16 cellular contexts compared by ENCODE assay signal in genomic region chr10:5876181-5876768, GRCh38. TPM values are rescaled to one million over a fixed set of nuclear protein-coding genes. Genes with fewer than 3 reads are reported as not detected.
DNase-seq lines count a peak whose midpoint lies in the region; ATAC-seq, FAIRE-seq and TF ChIP-seq lines count a peak whose summit lies in the region.
"Had no signal": no experiment of that assay in that cellular context is flagged by ENCODE, and none has a peak within 500 bp of the region (broad histone marks: within the 10 kb centered on the region; RNA-seq: fewer than 3 reads in every experiment).

No MANE protein-coding gene starts in this region.

- H4K20me1 ChIP-seq in K562 (replicated peaks; ENCODE audit: control insufficient read depth, insufficient read depth, low read length), result no peaks in the 10 kb centered on the region
- H4K20me1 ChIP-seq in neural progenitor cell (ENCODE audit: low read depth), result no peaks in the 10 kb centered on the region
- H4K20me1 ChIP-seq in MM.1S (ENCODE audit: insufficient read depth, low read length), result no peaks in the 10 kb centered on the region

- H3K36me3 Mint-ChIP-seq in neural progenitor cell, result peaks cover 18% of the 10 kb centered on the region

- intact Hi-C loops in left cardiac atrium (cut with DNase I) (loop anchor here in 1 of 2 donors (10.0 kb wide), 2 partner anchors 251 to 431 kb away; no protein-coding TSS in a partner anchor), K562 (cut with micrococcal nuclease) (no loop called here)

- no peak overlapping the region for H3K27ac Mint-ChIP-seq in neural progenitor cell
- H3K27ac Mint-ChIP-seq: activated CD8-positive, alpha-beta memory T cell treated with anti-CD3 and anti-CD28 coated beads, Interleukin-2, amount 10 ng/mL, durations not matched to agents 7 days and 5 days had no signal

- H3F3A ChIP-seq in neural progenitor cell (ENCODE audit: low read depth) (peaks cover 5% of the 10 kb centered on the region), MM.1S (ENCODE audit: insufficient read depth, low read length) (no peaks in the 10 kb centered on the region; the same call in 1 of the 2 replicates)

- in situ Hi-C loops in K562 (cut with MboI), result no loop called here

- FAIRE-seq in K562 (lab: Jason Lieb, UNC), result no peak
- FAIRE-seq: A549, G401.6 had no signal

- no peaks in the 10 kb centered on the region for H3K9me3 Mint-ChIP-seq in neural progenitor cell

- TF ChIP-seq CTCF in cardiac muscle cell (IDR thresholded peaks at IDR 0.05; ENCODE audit: low read depth, low read length) (no peak), K562 (IDR thresholded peaks at IDR 0.05 in 2 of 3, conservative IDR thresholded peaks at IDR 0.05 in 1 of 3; ENCODE audit: insufficient read depth in 2 of 3, low read depth in 1 of 3, low read length in 3 of 3) (no peak), neural progenitor cell (IDR thresholded peaks at IDR 0.05) (no peak), MM.1S (IDR thresholded peaks at IDR 0.05; ENCODE audit: low read length) (no peak)

- H3K14ac ChIP-seq in mesenchymal stem cell (ENCODE audit: low read length in 2 of 2), result no peak overlapping the region

- H3K27ac ChIP-seq in cardiac muscle cell, result peak overlapping the region; percentile 25
- H3K27ac ChIP-seq in K562 (ENCODE audit: extremely low read depth, low read depth, low read length), result no peak overlapping the region
- H3K27ac ChIP-seq in mesenchymal stem cell (ENCODE audit: low read length, poor library complexity, severe bottlenecking), result no peak overlapping the region
- no peak overlapping the region for H3K27ac ChIP-seq in neural progenitor cell
- no peak overlapping the region for H3K27ac ChIP-seq in MM.1S (ENCODE audit: low read length)
- H3K27ac ChIP-seq: A549 had no signal

- no peak overlapping the region for H2AK5ac ChIP-seq in mesenchymal stem cell (ENCODE audit: low read length, severe bottlenecking)

- H4K91ac ChIP-seq in mesenchymal stem cell (ENCODE audit: low read length), result no peak overlapping the region

- H3K23ac ChIP-seq in mesenchymal stem cell (ENCODE audit: low read length in 2 of 2), result no peak overlapping the region

- POLR2A ChIA-PET in K562 (lab: Yijun Ruan, JAX), result no interaction called here

- no peak overlapping the region for H2BK15ac ChIP-seq in mesenchymal stem cell (ENCODE audit: low read depth, poor library complexity, severe bottlenecking)

- H2AFZ ChIP-seq in K562 (ENCODE audit: low read depth, low read length) (no peak overlapping the region), mesenchymal stem cell (ENCODE audit: low read depth, low read length) (no peak overlapping the region), neural progenitor cell (replicated peaks) (no peak overlapping the region), MM.1S (ENCODE audit: low read length) (no peak overlapping the region)

- H3K9me1 ChIP-seq in K562 (ENCODE audit: control insufficient read depth, insufficient read depth, low read length), result no peaks in the 10 kb centered on the region

- 74% methylated on average over 14 of the region's 14 CpGs for WGBS in K562 (ENCODE audit: insufficient coverage, low coverage, missing lambda C conversion rate)
- WGBS in mesenchymal stem cell, result 84% methylated on average over 14 of the region's 14 CpGs

- H3K27me3 ChIP-seq in cardiac muscle cell (no peaks in the 10 kb centered on the region), K562 (ENCODE audit: control insufficient read depth in 2 of 2, insufficient read depth in 2 of 2, low read length in 2 of 2) (no peaks in the 10 kb centered on the region), mesenchymal stem cell (ENCODE audit: control insufficient read depth in 1 of 2, insufficient read depth in 1 of 2, low read length in 2 of 2) (no peaks in the 10 kb centered on the region), neural progenitor cell (no peaks in the 10 kb centered on the region), MM.1S (replicated peaks; ENCODE audit: insufficient read depth, low read length) (no peaks in the 10 kb centered on the region)

- no peak overlapping the region for H2BK12ac ChIP-seq in mesenchymal stem cell (ENCODE audit: low read length in 2 of 2)

- peaks cover 36% of the 10 kb centered on the region for H3K36me3 ChIP-seq in cardiac muscle cell
- peaks cover 39% of the 10 kb centered on the region for H3K36me3 ChIP-seq in K562 (ENCODE audit: control insufficient read depth, insufficient read depth, low read length)
- H3K36me3 ChIP-seq in mesenchymal stem cell (ENCODE audit: control insufficient read depth in 1 of 2, insufficient read depth in 2 of 2, low read depth in 1 of 2, low read length in 2 of 2), result peaks cover 19 to 47% of the 10 kb centered on the region in 2 experiments
- H3K36me3 ChIP-seq in neural progenitor cell, result peaks cover 4% of the 10 kb centered on the region
- H3K36me3 ChIP-seq in MM.1S (replicated peaks; ENCODE audit: insufficient read depth, low read length), result no peaks in the 10 kb centered on the region; the same call in 1 of the 2 replicates

- H3K4me3 ChIP-seq in cardiac muscle cell, result no peak overlapping the region
- no peak overlapping the region for H3K4me3 ChIP-seq in K562
- H3K4me3 ChIP-seq in mesenchymal stem cell (ENCODE audit: insufficient read depth in 1 of 2, low read depth in 1 of 2, low read length in 2 of 2), result peak overlapping the region in 1 of 2 experiments; percentile 67
- no peak overlapping the region for H3K4me3 ChIP-seq in neural progenitor cell
- no peak overlapping the region for H3K4me3 ChIP-seq in MM.1S (ENCODE audit: low read length)
- H3K4me3 ChIP-seq: A549 had no signal

- TF ChIP-seq RAD21 in K562 (CRISPR knock-in tag; conservative IDR thresholded peaks at IDR 0.05 in 1 of 2, IDR thresholded peaks at IDR 0.05 in 1 of 2), result no peak

- H2BK5ac ChIP-seq in mesenchymal stem cell (ENCODE audit: low read depth, low read length, poor library complexity, severe bottlenecking), result no peak overlapping the region

- DNase-seq in cardiac muscle cell (ENCODE audit: low read depth in 1 of 2, low spot score in 1 of 2) (peak in 1 of 2 donors; percentile 81), left cardiac atrium (no peak), K562 (ENCODE audit: extremely low read depth in 1 of 4, low spot score in 3 of 4) (no peak), mesenchymal stem cell (no peak), kidney glomerular epithelial cell (lab: John Stamatoyannopoulos, UW) (no peak), neural progenitor cell (ENCODE audit: low spot score) (no peak), MM.1S (no peak)
- DNase-seq: activated CD8-positive, alpha-beta memory T cell treated with anti-CD3 and anti-CD28 coated beads, Interleukin-2, amount 10 ng/mL, durations not matched to agents 7 days and 5 days; activated naive CD4-positive, alpha-beta T cell treated with anti-CD3 and anti-CD28 coated beads, Interleukin-2, amount 50 U/mL, for 16 hours; effector CD4-positive, alpha-beta T cell; retina; RPMI8226; T1000 had no signal

- TF ChIP-seq EP300 in K562 (IDR thresholded peaks at IDR 0.05; ENCODE audit: low read length), result no peak

- H3K18ac ChIP-seq in mesenchymal stem cell (ENCODE audit: low read depth in 1 of 2, low read length in 2 of 2), result no peak overlapping the region

- H3K9me2 ChIP-seq in MM.1S (replicated peaks; ENCODE audit: insufficient read depth, low read length), result no peaks in the 10 kb centered on the region

- no peak overlapping the region for H3K4me3 Mint-ChIP-seq in neural progenitor cell
- H3K4me3 Mint-ChIP-seq: activated CD8-positive, alpha-beta memory T cell treated with anti-CD3 and anti-CD28 coated beads, Interleukin-2, amount 10 ng/mL, durations not matched to agents 7 days and 5 days had no signal

- H3K9ac ChIP-seq in K562 (ENCODE audit: insufficient read depth in 1 of 2, low read depth in 2 of 2, low read length in 2 of 2), result no peak overlapping the region
- H3K9ac ChIP-seq in mesenchymal stem cell (ENCODE audit: low read length), result peak overlapping the region; percentile 74
- H3K9ac ChIP-seq in neural progenitor cell, result no peak overlapping the region
- H3K9ac ChIP-seq in MM.1S (ENCODE audit: low read length), result no peak overlapping the region

- no peak overlapping the region for H2BK120ac ChIP-seq in mesenchymal stem cell (ENCODE audit: low read depth, low read length)

- peaks cover 2% of the 10 kb centered on the region for H3K27me3 Mint-ChIP-seq in neural progenitor cell (ENCODE audit: insufficient read depth, low read depth)
- H3K27me3 Mint-ChIP-seq: activated CD8-positive, alpha-beta memory T cell treated with anti-CD3 and anti-CD28 coated beads, Interleukin-2, amount 10 ng/mL, durations not matched to agents 7 days and 5 days had no signal

- H3K4ac ChIP-seq in mesenchymal stem cell (ENCODE audit: low read depth in 1 of 2, low read length in 2 of 2), result no peak overlapping the region

- H4K8ac ChIP-seq in mesenchymal stem cell (ENCODE audit: low read length), result no peak overlapping the region

- ATAC-seq in left cardiac atrium (no peak), K562 (no peak), GM21737 (IDR thresholded peaks at IDR 0.05; ENCODE audit: unreplicated experiment) (no peak)
- ATAC-seq: A549; activated CD8-positive, alpha-beta memory T cell treated with anti-CD3 and anti-CD28 coated beads, Interleukin-2, amount 10 ng/mL, durations not matched to agents 7 days and 5 days had no signal

- BruUV-seq in K562 (replicated peaks; lab: Mats Ljungman, UMichigan), result no TSS peak

- CTCF ChIA-PET in K562 (lab: Yijun Ruan, JAX; ENCODE audit: low intra/inter-chr PET ratio), result no interaction called here

- no peak overlapping the region for H3K4me2 ChIP-seq in K562 (ENCODE audit: insufficient read depth, low read length)
- no peak overlapping the region for H3K4me2 ChIP-seq in mesenchymal stem cell (ENCODE audit: low read length, poor library complexity, severe bottlenecking)
- H3K4me2 ChIP-seq in neural progenitor cell, result no peak overlapping the region
- H3K4me2 ChIP-seq in MM.1S (ENCODE audit: low read depth, low read length), result no peak overlapping the region
- H3K4me2 ChIP-seq: A549 had no signal

- H3K79me2 ChIP-seq in K562 (ENCODE audit: control insufficient read depth, insufficient read depth, low read length) (no peaks in the 10 kb centered on the region), neural progenitor cell (ENCODE audit: low read depth) (no peaks in the 10 kb centered on the region), MM.1S (ENCODE audit: low read length) (no peaks in the 10 kb centered on the region)

- no peaks in the 10 kb centered on the region for H3K79me1 ChIP-seq in mesenchymal stem cell (replicated peaks; ENCODE audit: low read length, poor library complexity, severe bottlenecking)

- no peak for TF ChIP-seq POLR2A in K562 (conservative IDR thresholded peaks at IDR 0.05)

- no peaks in the 10 kb centered on the region for H3K4me1 Mint-ChIP-seq in neural progenitor cell

- H3K4me1 ChIP-seq in cardiac muscle cell (ENCODE audit: low read depth) (peaks cover 8% of the 10 kb centered on the region), K562 (replicated peaks in 1 of 2; ENCODE audit: control insufficient read depth in 2 of 2, insufficient read depth in 2 of 2, low read length in 2 of 2) (no peaks in the 10 kb centered on the region; a peak in 1 of 5 replicates), mesenchymal stem cell (ENCODE audit: control insufficient read depth, insufficient read depth, low read depth, low read length) (peaks cover 2% of the 10 kb centered on the region), neural progenitor cell (no peaks in the 10 kb centered on the region), MM.1S (ENCODE audit: low read length) (no peaks in the 10 kb centered on the region)
- H3K4me1 ChIP-seq: A549 had no signal

- H3K9me3 ChIP-seq in cardiac muscle cell (ENCODE audit: low read depth) (no peaks in the 10 kb centered on the region), K562 (replicated peaks; ENCODE audit: control insufficient read depth, insufficient read depth, low read depth, low read length) (no peaks in the 10 kb centered on the region), mesenchymal stem cell (ENCODE audit: control insufficient read depth, low read length) (no peaks in the 10 kb centered on the region), neural progenitor cell (ENCODE audit: low read depth) (no peaks in the 10 kb centered on the region), MM.1S (replicated peaks; ENCODE audit: insufficient read depth, low read length) (no peaks in the 10 kb centered on the region)
- H3K9me3 ChIP-seq: A549 had no signal

RNA-seq across cellular contexts. Expression of gene ANKRD16, which starts 13.4 kb away (rescaled TPM):
- total RNA-seq in cardiac muscle cell (22.4 and 32.3 TPM in 2 replicates), left cardiac atrium (1 to 10 TPM; 2.8 to 4.2 TPM), K562 (2014; rRNA removed) (14.6 and 17.8 TPM in 2 replicates), K562 (2014; rRNA removed; fragmentation: Illumina TruSeq; extraction: Trizol) (4.1 and 4.2 TPM in 2 replicates), K562 (2015; rRNA removed; fragmentation: Illumina TruSeq; extraction: Trizol) (9.0 and 9.5 TPM in 2 replicates), K562 (2021) (13.9 and 14.2 TPM in 2 replicates), neural progenitor cell (ENCODE audit: low replicate concordance) (5.9 and 18.1 TPM in 2 replicates)
- polyA plus RNA-seq in cardiac muscle cell (29.0 and 33.8 TPM in 2 replicates), K562 (2011; rRNA removed) (16.0 and 21.9 TPM in 2 replicates), K562 (2014; fragmentation: Illumina TruSeq; extraction: Trizol) (8.6 and 8.9 TPM in 2 replicates), K562 (2014; fragmentation: Nextera tagmentation; extraction: Ambion mirVana) (1 to 10 TPM; 1.5 to 2.2 TPM), K562 (2014; rRNA removed) (10.4 and 11.6 TPM in 2 replicates)
- 39.2 and 65.1 TPM in 2 replicates for total RNA-seq in K562 (2011; cell fraction: chromatin; rRNA removed; ENCODE audit: low replicate concordance)
- total RNA-seq in K562 (2011; cell fraction: nucleolus; rRNA removed), result 44.0 and 45.9 TPM in 2 replicates
- 34.3 and 35.3 TPM in 2 replicates for total RNA-seq in K562 (2011; cell fraction: nucleoplasm; rRNA removed)
- polyA plus RNA-seq in K562 (2011; cell fraction: cytosol; rRNA removed), result 19.2 and 19.7 TPM in 2 replicates
- polyA plus RNA-seq in K562 (2011; cell fraction: nucleus; rRNA removed), result 62.2 and 65.6 TPM in 2 replicates
- polyA plus RNA-seq in K562 (2012), result 9.1 and 10.1 TPM in 2 replicates
- 13.3 and 18.5 TPM in 2 replicates for polyA minus RNA-seq in K562 (2011; rRNA and poly(A)+ RNA removed)
- 6.7 and 11.4 TPM in 2 replicates for polyA minus RNA-seq in K562 (2011; cell fraction: cytosol; rRNA and poly(A)+ RNA removed)
- polyA minus RNA-seq in K562 (2011; cell fraction: nucleus; rRNA and poly(A)+ RNA removed), result 19.4 and 22.5 TPM in 2 replicates
- polyA plus RNA-seq in mesenchymal stem cell (2013, experiment 1 of 2), result 2.3 TPM
- 2.3 TPM for polyA plus RNA-seq in mesenchymal stem cell (2013, experiment 2 of 2)

RNA-seq across cellular contexts. Expression of gene FBH1, which starts 13.8 kb away (rescaled TPM):
- total RNA-seq in cardiac muscle cell (168 and 196 TPM in 2 replicates), left cardiac atrium (10 to 100 TPM; 67.4 to 85.1 TPM), K562 (2014; rRNA removed) (80.6 and 87.9 TPM in 2 replicates), K562 (2014; rRNA removed; fragmentation: Illumina TruSeq; extraction: Trizol) (77.7 and 77.8 TPM in 2 replicates), K562 (2015; rRNA removed; fragmentation: Illumina TruSeq; extraction: Trizol) (107 and 108 TPM in 2 replicates), K562 (2021) (93.5 and 95.1 TPM in 2 replicates), neural progenitor cell (ENCODE audit: low replicate concordance) (37.7 and 59.6 TPM in 2 replicates)
- polyA plus RNA-seq in cardiac muscle cell (185 and 213 TPM in 2 replicates), K562 (2011; rRNA removed) (85.6 and 89.2 TPM in 2 replicates), K562 (2014; fragmentation: Illumina TruSeq; extraction: Trizol) (66.3 and 70.1 TPM in 2 replicates), K562 (2014; fragmentation: Nextera tagmentation; extraction: Ambion mirVana) (10 to 100 TPM; 13.4 to 23.4 TPM), K562 (2014; rRNA removed) (69.7 and 73.1 TPM in 2 replicates)
- total RNA-seq in K562 (2011; cell fraction: chromatin; rRNA removed; ENCODE audit: low replicate concordance), result 410 and 519 TPM in 2 replicates
- 208 and 256 TPM in 2 replicates for total RNA-seq in K562 (2011; cell fraction: nucleolus; rRNA removed)
- total RNA-seq in K562 (2011; cell fraction: nucleoplasm; rRNA removed), result 298 and 374 TPM in 2 replicates
- polyA plus RNA-seq in K562 (2011; cell fraction: cytosol; rRNA removed), result 69.8 and 73.7 TPM in 2 replicates
- 239 and 245 TPM in 2 replicates for polyA plus RNA-seq in K562 (2011; cell fraction: nucleus; rRNA removed)
- polyA plus RNA-seq in K562 (2012), result 54.6 and 57.0 TPM in 2 replicates
- 138 and 191 TPM in 2 replicates for polyA minus RNA-seq in K562 (2011; rRNA and poly(A)+ RNA removed)
- polyA minus RNA-seq in K562 (2011; cell fraction: cytosol; rRNA and poly(A)+ RNA removed), result 70.7 and 86.7 TPM in 2 replicates
- polyA minus RNA-seq in K562 (2011; cell fraction: nucleus; rRNA and poly(A)+ RNA removed), result 79.0 and 120 TPM in 2 replicates
- 34.4 TPM for polyA plus RNA-seq in mesenchymal stem cell (2013, experiment 1 of 2)
- 30.4 TPM for polyA plus RNA-seq in mesenchymal stem cell (2013, experiment 2 of 2)
